ENCODE assay signal across 11 cellular contexts in the genomic region with DNA sequence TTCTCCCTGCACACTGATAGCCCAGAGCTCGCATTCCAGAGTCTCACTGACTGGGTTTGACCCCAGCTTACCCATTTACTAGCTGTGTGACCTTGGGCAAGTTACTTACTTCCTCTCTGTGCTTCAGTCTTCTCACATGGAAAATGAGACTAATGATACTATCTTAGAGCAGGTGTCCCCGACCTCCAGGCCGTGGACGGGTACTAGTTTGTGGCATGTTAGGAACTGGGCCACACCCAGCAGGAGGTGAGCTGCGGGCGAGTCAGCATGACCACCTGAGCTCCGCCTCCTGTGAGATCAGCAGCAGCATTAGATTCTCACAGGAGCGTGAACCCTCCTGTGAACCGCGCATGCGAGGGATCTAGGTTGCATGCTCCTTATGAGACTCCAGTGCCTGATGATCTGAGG. TPM values are rescaled to one million over a fixed set of nuclear protein-coding genes. Genes with fewer than 3 reads are reported as not detected.
DNase-seq lines count a peak whose midpoint lies in the region; ATAC-seq, FAIRE-seq and TF ChIP-seq lines count a peak whose summit lies in the region.
"Had no signal": no experiment of that assay in that cellular context is flagged by ENCODE, and none has a peak within 500 bp of the region (broad histone marks: within the 10 kb centered on the region; RNA-seq: fewer than 3 reads in every experiment).

No MANE protein-coding gene starts in this region.

- BruUV-seq in HepG2 (replicated peaks; lab: Mats Ljungman, UMichigan): no TSS peak

- CTCF ChIA-PET in HepG2 (lab: Yijun Ruan, JAX; ENCODE audit: low intra/inter-chr PET ratio, low total read pairs): no interaction called here

- no peak for TF ChIP-seq EP300 in HepG2 (IDR thresholded peaks at IDR 0.05; ENCODE audit: low read depth in 2 of 2, low read length in 2 of 2)
- TF ChIP-seq EP300 in HepG2 (CRISPR knock-in tag; IDR thresholded peaks at IDR 0.05; ENCODE audit: borderline replicate concordance): no peak

- H3K9me3 Mint-ChIP-seq in brain (no peaks in the 10 kb centered on the region), chondrocyte (ENCODE audit: low read depth) (no peaks in the 10 kb centered on the region)

- H3K27me3 Mint-ChIP-seq in brain: no peaks in the 10 kb centered on the region
- H3K27me3 Mint-ChIP-seq in chondrocyte (ENCODE audit: low read depth): no peaks in the 10 kb centered on the region

- peak; percentile 55 for DNase-seq in HepG2 (ENCODE audit: low spot score)
- DNase-seq in occipital lobe (lab: John Stamatoyannopoulos, UW): no peak
- DNase-seq in AG08395 (ENCODE audit: low spot score): no peak
- no peak for DNase-seq in chondrocyte (ENCODE audit: low spot score)
- DNase-seq: activated CD8-positive, alpha-beta memory T cell treated with anti-CD3 and anti-CD28 coated beads for 24 hours; NCI-H526 treated with DMSO at 0.1 percent for 48 hours had no signal

- peak overlapping the region; percentile 31; the same call in 1 of the 2 replicates for H3K27ac ChIP-seq in 22Rv1
- H3K27ac ChIP-seq in HUES48 (ENCODE audit: low read depth, low read length): peak overlapping the region; percentile 46
- peak overlapping the region; percentile 27 for H3K27ac ChIP-seq in HepG2 (ENCODE audit: extremely low read length, insufficient read depth, low read length)

- no peak overlapping the region for H2AFZ ChIP-seq in HepG2 (ENCODE audit: low read length)

- H3K36me3 ChIP-seq in HUES48 (ENCODE audit: control insufficient read depth, insufficient read depth, low read length): peaks cover 8% of the 10 kb centered on the region
- peaks cover 2 to 5% of the 10 kb centered on the region in 2 experiments; a peak in 1 of 5 replicates for H3K36me3 ChIP-seq in HepG2 (replicated peaks in 1 of 2; ENCODE audit: control insufficient read depth in 1 of 2, insufficient read depth in 2 of 2, low read length in 2 of 2)

- POLR2A ChIA-PET in HepG2 (lab: Yijun Ruan, JAX): no interaction called here

- H3K27ac Mint-ChIP-seq in brain (peak overlapping the region in 3 of 5 experiments; percentile 72 to 85 (median 76)), chondrocyte (ENCODE audit: unreplicated experiment) (no peak overlapping the region)

- intact Hi-C loops in HepG2 (cut with micrococcal nuclease; ENCODE audit: unreplicated experiment): no loop called here

- 43% methylated on average over 6 of the region's 11 CpGs for WGBS in HepG2 (ENCODE audit: low lambda C conversion rate)

- no peak for TF ChIP-seq POLR2A in HepG2 (IDR thresholded peaks at IDR 0.05; ENCODE audit: insufficient read depth in 1 of 2, low read depth in 2 of 2, low read length in 2 of 2)

- no peak overlapping the region for H3K9ac ChIP-seq in HUES48 (ENCODE audit: low read depth, low read length)
- H3K9ac ChIP-seq in HepG2 (ENCODE audit: insufficient read depth, low read depth, low read length): no peak overlapping the region

- no peaks in the 10 kb centered on the region for H3K9me3 ChIP-seq in HUES48 (ENCODE audit: control insufficient read depth, insufficient read depth, low read length)
- H3K9me3 ChIP-seq in HepG2 (ENCODE audit: low read length): no peaks in the 10 kb centered on the region

- H3K36me3 Mint-ChIP-seq in brain: peaks cover 15% of the 10 kb centered on the region
- H3K36me3 Mint-ChIP-seq in chondrocyte (ENCODE audit: low read depth): no peaks in the 10 kb centered on the region

- H3K27me3 ChIP-seq in HUES48 (ENCODE audit: control insufficient read depth, insufficient read depth, low read length) (no peaks in the 10 kb centered on the region), HepG2 (ENCODE audit: control insufficient read depth in 1 of 2, insufficient read depth in 2 of 2, low read length in 2 of 2) (no peaks in the 10 kb centered on the region)

- no peak for TF ChIP-seq RAD21 in HepG2 (CRISPR knock-in tag; IDR thresholded peaks at IDR 0.05)

- H4K20me1 ChIP-seq in HepG2 (ENCODE audit: insufficient read depth, low read length): peaks cover 3% of the 10 kb centered on the region; the same call in 1 of the 2 replicates

- H3K4me1 Mint-ChIP-seq in brain (peaks cover 30% of the 10 kb centered on the region), chondrocyte (ENCODE audit: low read depth) (peaks cover 32% of the 10 kb centered on the region)

- H3K79me2 ChIP-seq in HepG2 (ENCODE audit: insufficient read depth, low read length): peaks cover 55% of the 10 kb centered on the region

- peak overlapping the region; percentile 42 for H3K4me2 ChIP-seq in HepG2 (ENCODE audit: low read depth, low read length)

- ATAC-seq in HepG2 (peak; percentile 95), GM19397 (IDR thresholded peaks at IDR 0.05; ENCODE audit: unreplicated experiment) (no peak)

- H3K4me3 Mint-ChIP-seq in brain (peak overlapping the region in 1 of 5 experiments; percentile 68), chondrocyte (ENCODE audit: unreplicated experiment) (no peak overlapping the region)

- peaks cover 17% of the 10 kb centered on the region for H3K4me1 ChIP-seq in HUES48 (ENCODE audit: control insufficient read depth, insufficient read depth, low read length)
- H3K4me1 ChIP-seq in HepG2 (ENCODE audit: insufficient read depth, low read length): peaks cover 28% of the 10 kb centered on the region

- TF ChIP-seq CTCF in 22Rv1 (IDR thresholded peaks at IDR 0.05) (no peak), brain (conservative IDR thresholded peaks at IDR 0.05) (no peak), HepG2 (CRISPR knock-in tag; IDR thresholded peaks at IDR 0.05) (no peak), chondrocyte (IDR thresholded peaks at IDR 0.05) (no peak)

- FAIRE-seq in HepG2 (lab: Jason Lieb, UNC): peak; percentile 34
- FAIRE-seq: urothelium cell line had no signal

- in situ Hi-C loops in HepG2 (cut with HindIII; ENCODE audit: extremely low pct_ligation_motif_present, low pct_unique_long_range_greater_than_20kb): no loop called here

- H3K4me3 ChIP-seq in HUES48 (ENCODE audit: low read depth, low read length) (no peak overlapping the region), HepG2 (replicated peaks in 1 of 3; ENCODE audit: insufficient read depth in 1 of 3, low read depth in 2 of 3, low read length in 3 of 3) (no peak overlapping the region)

TF ChIP-seq in HepG2, 621 proteins besides CTCF, POLR2A, EP300 and RAD21 (continues in another document):
- TF ChIP-seq YEATS2 (CRISPR knock-in tag; IDR thresholded peaks at IDR 0.05; ENCODE audit: borderline replicate concordance): peak; percentile 32; the same call in 1 of the 2 replicates
- TF ChIP-seq ZNF484 (CRISPR knock-in tag; IDR thresholded peaks at IDR 0.05; ENCODE audit: borderline replicate concordance, low read depth): no peak
- no peak for TF ChIP-seq ZNF619 (CRISPR knock-in tag; IDR thresholded peaks at IDR 0.05)
- TF ChIP-seq CEBPB (IDR thresholded peaks at IDR 0.05; ENCODE audit: borderline replicate concordance, low read depth, low read length): peak; percentile 61; the same call in 1 of the 2 replicates
- TF ChIP-seq NR2F6 (IDR thresholded peaks at IDR 0.05): no peak
- peak; percentile 34; the same call in 1 of the 2 replicates for TF ChIP-seq NR2F6 (CRISPR knock-in tag; IDR thresholded peaks at IDR 0.05)
- TF ChIP-seq SPEN (CRISPR knock-in tag; IDR thresholded peaks at IDR 0.05; ENCODE audit: low read depth): 0 out of 2 replicates have a peak, but pooled peaks have one; percentile 22
- no peak for TF ChIP-seq NFRKB (IDR thresholded peaks at IDR 0.05)
- TF ChIP-seq SRF (IDR thresholded peaks at IDR 0.05; ENCODE audit: low read depth, low read length): no peak
- peak; percentile 96 for TF ChIP-seq BCL6 (CRISPR knock-in tag; IDR thresholded peaks at IDR 0.05)
- TF ChIP-seq IRF1 (CRISPR knock-in tag; IDR thresholded peaks at IDR 0.05; ENCODE audit: low read depth): no peak
- no peak for TF ChIP-seq ATRX (CRISPR knock-in tag; IDR thresholded peaks at IDR 0.05; ENCODE audit: borderline replicate concordance)
- TF ChIP-seq GATAD2A (CRISPR knock-in tag; IDR thresholded peaks at IDR 0.05): peak; percentile 29; the same call in 1 of the 2 replicates
- no peak for TF ChIP-seq ZMYM4 (CRISPR knock-in tag; IDR thresholded peaks at IDR 0.05)
- TF ChIP-seq GTF3A (CRISPR knock-in tag; conservative IDR thresholded peaks at IDR 0.05): no peak

RNA-seq across cellular contexts. Expression of gene ANKFY1, which starts 15.8 kb away (rescaled TPM):
- polyA plus RNA-seq in brain (ENCODE audit: insufficient read depth, low read depth, low replicate concordance) (26.5 TPM), HepG2 (2011; rRNA removed) (11.9 and 12.7 TPM in 2 replicates)
- total RNA-seq in HepG2 (2016; rRNA removed; fragmentation: Illumina TruSeq; extraction: Trizol) (16.8 and 36.8 TPM in 2 replicates), occipital lobe (36.5 TPM), chondrocyte (44.7 to 50.1 TPM (median 45.7 TPM) in 3 replicates)
- 9.6 and 12.9 TPM in 2 replicates for total RNA-seq in HepG2 (2016; cell fraction: cytosol; rRNA removed; fragmentation: Illumina TruSeq; extraction: Trizol; ENCODE audit: low read depth)
- total RNA-seq in HepG2 (2016; cell fraction: insoluble cytoplasmic fraction; rRNA removed; fragmentation: Illumina TruSeq; extraction: Trizol): 14.9 and 36.2 TPM in 2 replicates
- total RNA-seq in HepG2 (2016; cell fraction: membrane; rRNA removed; fragmentation: Illumina TruSeq; extraction: Trizol): 8.7 and 9.4 TPM in 2 replicates
- total RNA-seq in HepG2 (2016; cell fraction: nucleus; rRNA removed; fragmentation: Illumina TruSeq; extraction: Trizol): 26.9 and 29.7 TPM in 2 replicates
- 6.5 and 7.6 TPM in 2 replicates for polyA plus RNA-seq in HepG2 (2011; cell fraction: cytosol; rRNA removed)
- polyA plus RNA-seq in HepG2 (2011; cell fraction: nucleus; rRNA removed): 73.8 and 74.5 TPM in 2 replicates
- 11.5 and 14.0 TPM in 2 replicates for polyA plus RNA-seq in HepG2 (2012)
- polyA plus RNA-seq in HepG2 (2016; cell fraction: cytosol; fragmentation: Illumina TruSeq; extraction: Trizol; ENCODE audit: low read depth): 0.83 and 0.88 TPM in 2 replicates
- polyA plus RNA-seq in HepG2 (2016; cell fraction: insoluble cytoplasmic fraction; fragmentation: Illumina TruSeq; extraction: Trizol; ENCODE audit: low read depth): 15.5 and 18.4 TPM in 2 replicates
- polyA plus RNA-seq in HepG2 (2016; cell fraction: membrane; fragmentation: Illumina TruSeq; extraction: Trizol; ENCODE audit: low read depth): 2.3 and 2.6 TPM in 2 replicates
- 37.7 and 41.0 TPM in 2 replicates for polyA plus RNA-seq in HepG2 (2016; cell fraction: nucleus; fragmentation: Illumina TruSeq; extraction: Trizol; ENCODE audit: insufficient read depth, low read depth)
- polyA minus RNA-seq in HepG2 (2011; rRNA and poly(A)+ RNA removed; ENCODE audit: low replicate concordance): 47.3 and 71.2 TPM in 2 replicates
- 18.7 and 20.6 TPM in 2 replicates for polyA minus RNA-seq in HepG2 (2011; cell fraction: cytosol; rRNA and poly(A)+ RNA removed)
- polyA minus RNA-seq in HepG2 (2011; cell fraction: nucleus; rRNA and poly(A)+ RNA removed): 36.8 and 42.4 TPM in 2 replicates
